8 cellular contexts compared by ENCODE assay signal in the genomic region with DNA sequence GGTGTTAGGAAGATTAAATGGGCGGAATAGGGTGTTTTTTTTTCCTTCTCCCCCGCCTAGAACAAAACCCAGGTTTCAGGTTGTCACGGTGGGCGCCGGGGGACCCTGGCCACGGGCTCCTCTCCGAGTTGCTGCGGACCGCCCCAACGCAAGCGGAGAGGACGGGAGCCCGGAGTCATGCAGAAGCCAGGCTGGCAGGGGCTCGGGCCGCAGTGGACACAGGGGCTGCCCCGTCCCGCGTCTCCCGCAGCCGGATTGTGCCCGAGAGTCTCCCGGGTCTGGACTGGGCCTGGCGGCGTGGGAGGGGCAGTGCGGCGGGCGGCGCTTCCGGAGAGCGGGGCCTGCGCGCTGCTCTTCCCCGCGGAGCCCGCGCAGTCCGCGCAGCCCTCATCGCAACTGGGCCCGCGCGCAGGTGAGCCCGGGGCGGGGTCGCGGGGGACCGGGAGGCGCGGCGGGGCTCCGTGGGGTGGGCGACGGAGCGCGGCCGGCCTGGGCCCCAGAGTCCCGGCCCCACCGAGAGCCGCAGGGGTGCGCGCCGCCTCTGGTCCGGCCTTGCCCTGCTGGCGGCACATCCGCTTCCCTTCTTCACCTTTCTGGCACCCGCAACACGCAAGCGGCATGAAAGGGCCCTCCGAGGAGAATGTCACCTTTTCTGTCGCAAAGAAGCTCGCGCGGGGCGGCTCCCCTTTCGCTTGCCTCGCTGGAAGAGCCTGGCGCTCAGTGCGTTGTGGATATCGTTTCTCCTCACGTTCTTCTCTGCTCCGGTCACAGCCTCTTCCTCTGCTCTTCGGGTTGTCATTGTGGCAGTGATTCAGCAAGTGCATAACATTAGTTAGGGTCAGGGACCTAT. TPM values are rescaled to one million over a fixed set of nuclear protein-coding genes. Genes with fewer than 3 reads are reported as not detected.
DNase-seq lines count a peak whose midpoint lies in the region; ATAC-seq and TF ChIP-seq lines count a peak whose summit lies in the region.

A gene with protein sequence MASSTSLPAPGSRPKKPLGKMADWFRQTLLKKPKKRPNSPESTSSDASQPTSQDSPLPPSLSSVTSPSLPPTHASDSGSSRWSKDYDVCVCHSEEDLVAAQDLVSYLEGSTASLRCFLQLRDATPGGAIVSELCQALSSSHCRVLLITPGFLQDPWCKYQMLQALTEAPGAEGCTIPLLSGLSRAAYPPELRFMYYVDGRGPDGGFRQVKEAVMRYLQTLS (plus strand): TSS at position 352 of the 850 bp plus-strand sequence. CDS start 7,802 bp downstream, outside the sequence.

- no peaks in the 10 kb centered on the region for H3K36me3 ChIP-seq in esophagus (ENCODE audit: control insufficient read depth in 2 of 2, insufficient read depth in 2 of 2, low read length in 1 of 2)
- peaks cover 0 to 2% of the 10 kb centered on the region in 2 donors for H3K36me3 ChIP-seq in mucosa of rectum (ENCODE audit: control insufficient read depth in 2 of 2, insufficient read depth in 2 of 2, low read length in 2 of 2)
- H3K36me3 ChIP-seq in stomach = peaks cover 0 to 14% (median 10%) of the 10 kb centered on the region in 4 donors

- H3K27ac Mint-ChIP-seq in CD14-positive monocyte = peak within 1 kb of the TSS; percentile 98 to 99 (median 99)
- H3K27ac Mint-ChIP-seq in activated T-cell treated with anti-CD3 and anti-CD28 coated beads, Interleukin-2, amount 50 U/mL, for 72 hours = peak within 1 kb of the TSS; percentile 97

- H3K27ac ChIP-seq in esophagus (ENCODE audit: low read depth in 2 of 2, low read length in 1 of 2) (peak within 1 kb of the TSS; percentile 91 to 93), mucosa of rectum (ENCODE audit: low read depth in 2 of 2, low read length in 2 of 2) (peak within 1 kb of the TSS; percentile 80 to 89), stomach (peak within 1 kb of the TSS; percentile 90 to 100 (median 91))

- H3K27me3 ChIP-seq in esophagus (ENCODE audit: control insufficient read depth in 1 of 2, insufficient read depth in 2 of 2, low read length in 2 of 2) (no peaks in the 10 kb centered on the region), mucosa of rectum (ENCODE audit: control insufficient read depth in 2 of 2, insufficient read depth in 2 of 2, low read length in 2 of 2) (no peaks in the 10 kb centered on the region), stomach (no peaks in the 10 kb centered on the region)

- H3K9me3 Mint-ChIP-seq in CD14-positive monocyte = peaks cover 0 to 2% (median 0%) of the 10 kb centered on the region in 7 donors
- no peaks in the 10 kb centered on the region for H3K9me3 Mint-ChIP-seq in activated T-cell treated with anti-CD3 and anti-CD28 coated beads, Interleukin-2, amount 50 U/mL, for 72 hours

- H3K4me1 ChIP-seq in esophagus (ENCODE audit: control insufficient read depth in 2 of 2, insufficient read depth in 2 of 2, low read length in 1 of 2) (peaks cover 3% of the 10 kb centered on the region in 2 donors), mucosa of rectum (ENCODE audit: control insufficient read depth in 2 of 2, insufficient read depth in 2 of 2, low read length in 2 of 2) (peaks cover 14 to 16% of the 10 kb centered on the region in 2 donors), stomach (peaks cover 8 to 47% (median 24%) of the 10 kb centered on the region in 4 donors)

- H3K9me3 ChIP-seq in esophagus (ENCODE audit: control insufficient read depth in 2 of 2, insufficient read depth in 1 of 2, low read depth in 1 of 2, low read length in 1 of 2) (no peaks in the 10 kb centered on the region), mucosa of rectum (ENCODE audit: control insufficient read depth in 2 of 2, low read length in 2 of 2) (no peaks in the 10 kb centered on the region), stomach (no peaks in the 10 kb centered on the region)

- intact Hi-C loops in CD14-positive monocyte (cut with micrococcal nuclease) (no loop called here), stomach (cut with DNase I; ENCODE audit: low total_unique reads) (no loop called here)

- H3K4me3 ChIP-seq in esophagus (ENCODE audit: low read depth in 1 of 2, low read length in 2 of 2) = peak within 1 kb of the TSS; percentile 68 to 84
- H3K4me3 ChIP-seq in mucosa of rectum (ENCODE audit: low read length in 2 of 2) = peak within 1 kb of the TSS; percentile 83 to 92
- peak within 1 kb of the TSS; percentile 69 to 88 (median 80) for H3K4me3 ChIP-seq in stomach

- ATAC-seq in GM19372 (IDR thresholded peaks at IDR 0.05; ENCODE audit: low read depth, unreplicated experiment) (peak; percentile 58), HG03521 (IDR thresholded peaks at IDR 0.05; ENCODE audit: unreplicated experiment) (peak; percentile 57)
- peak; percentile 76 to 82 for ATAC-seq in activated T-cell treated with anti-CD3 and anti-CD28 coated beads, Interleukin-2, amount 50 U/mL, for 72 hours (replicated peaks in 1 of 2)

- TF ChIP-seq CTCF in CD14-positive monocyte (IDR thresholded peaks at IDR 0.05) (no peak), stomach (IDR thresholded peaks at IDR 0.05) (peak in 3 of 7 experiments; percentile 4 to 41 (median 11))

- H3K9ac ChIP-seq in mucosa of rectum (ENCODE audit: low read depth in 1 of 2, low read length in 2 of 2) = peak within 1 kb of the TSS; percentile 79 to 84

- peaks cover 16 to 20% of the 10 kb centered on the region in 2 donors for H3K36me3 Mint-ChIP-seq in CD14-positive monocyte
- peaks cover 5 to 6% of the 10 kb centered on the region in 2 donors for H3K36me3 Mint-ChIP-seq in activated T-cell treated with anti-CD3 and anti-CD28 coated beads, Interleukin-2, amount 50 U/mL, for 72 hours (ENCODE audit: insufficient read depth in 2 of 2)

- H3K4me1 Mint-ChIP-seq in CD14-positive monocyte = peaks cover 57% of the 10 kb centered on the region
- peaks cover 52% of the 10 kb centered on the region for H3K4me1 Mint-ChIP-seq in activated T-cell treated with anti-CD3 and anti-CD28 coated beads, Interleukin-2, amount 50 U/mL, for 72 hours (ENCODE audit: low read depth)

- peak within 1 kb of the TSS; percentile 97 for H3K4me3 Mint-ChIP-seq in CD14-positive monocyte
- H3K4me3 Mint-ChIP-seq in activated T-cell treated with anti-CD3 and anti-CD28 coated beads, Interleukin-2, amount 50 U/mL, for 72 hours = peak within 1 kb of the TSS; percentile 97 to 98

- DNase-seq in CD14-positive monocyte (ENCODE audit: low spot score) (peak; percentile 77), stomach (peak; percentile 73)
- peak; percentile 73 to 74 for DNase-seq in activated T-cell treated with anti-CD3 and anti-CD28 coated beads, Interleukin-2, amount 50 U/mL, for 72 hours

- no peak for TF ChIP-seq EP300 in stomach (IDR thresholded peaks at IDR 0.05)

- H3K27me3 Mint-ChIP-seq in CD14-positive monocyte (ENCODE audit: low read depth in 3 of 3) = peaks cover 0 to 2% (median 2%) of the 10 kb centered on the region in 3 donors
- H3K27me3 Mint-ChIP-seq in activated T-cell treated with anti-CD3 and anti-CD28 coated beads, Interleukin-2, amount 50 U/mL, for 72 hours (ENCODE audit: low read depth) = peaks cover 8% of the 10 kb centered on the region

- no peak for TF ChIP-seq POLR2A in stomach (IDR thresholded peaks at IDR 0.05)

- 1% methylated on average over 63 to 82 of the region's 82 CpGs for WGBS in esophagus, 2 donors
- 0 to 1% (median 0%) methylated on average over 19 to 82 of the region's 82 CpGs for WGBS in stomach, 5 donors

TF ChIP-seq in PFSK-1, 5 proteins besides CTCF, POLR2A, EP300 and RAD21:
- TF ChIP-seq SIN3A (IDR thresholded peaks at IDR 0.05; ENCODE audit: borderline replicate concordance, insufficient read depth, low read length) (0 out of 2 replicates have a peak, but pooled peaks have one; percentile 14), TAF1 (IDR thresholded peaks at IDR 0.05; ENCODE audit: borderline replicate concordance, insufficient read depth, low read length) (peak; percentile 73; the same call in 1 of the 2 replicates), FOXP2 (optimal IDR thresholded peaks at IDR 0.05; ENCODE audit: borderline replicate concordance, extremely low read depth, extremely low read length, insufficient read depth) (no peak), POLR2AphosphoS5 (IDR thresholded peaks at IDR 0.05; ENCODE audit: low read depth, low read length) (peak; percentile 70)
- TF ChIP-seq, protein P1, sequence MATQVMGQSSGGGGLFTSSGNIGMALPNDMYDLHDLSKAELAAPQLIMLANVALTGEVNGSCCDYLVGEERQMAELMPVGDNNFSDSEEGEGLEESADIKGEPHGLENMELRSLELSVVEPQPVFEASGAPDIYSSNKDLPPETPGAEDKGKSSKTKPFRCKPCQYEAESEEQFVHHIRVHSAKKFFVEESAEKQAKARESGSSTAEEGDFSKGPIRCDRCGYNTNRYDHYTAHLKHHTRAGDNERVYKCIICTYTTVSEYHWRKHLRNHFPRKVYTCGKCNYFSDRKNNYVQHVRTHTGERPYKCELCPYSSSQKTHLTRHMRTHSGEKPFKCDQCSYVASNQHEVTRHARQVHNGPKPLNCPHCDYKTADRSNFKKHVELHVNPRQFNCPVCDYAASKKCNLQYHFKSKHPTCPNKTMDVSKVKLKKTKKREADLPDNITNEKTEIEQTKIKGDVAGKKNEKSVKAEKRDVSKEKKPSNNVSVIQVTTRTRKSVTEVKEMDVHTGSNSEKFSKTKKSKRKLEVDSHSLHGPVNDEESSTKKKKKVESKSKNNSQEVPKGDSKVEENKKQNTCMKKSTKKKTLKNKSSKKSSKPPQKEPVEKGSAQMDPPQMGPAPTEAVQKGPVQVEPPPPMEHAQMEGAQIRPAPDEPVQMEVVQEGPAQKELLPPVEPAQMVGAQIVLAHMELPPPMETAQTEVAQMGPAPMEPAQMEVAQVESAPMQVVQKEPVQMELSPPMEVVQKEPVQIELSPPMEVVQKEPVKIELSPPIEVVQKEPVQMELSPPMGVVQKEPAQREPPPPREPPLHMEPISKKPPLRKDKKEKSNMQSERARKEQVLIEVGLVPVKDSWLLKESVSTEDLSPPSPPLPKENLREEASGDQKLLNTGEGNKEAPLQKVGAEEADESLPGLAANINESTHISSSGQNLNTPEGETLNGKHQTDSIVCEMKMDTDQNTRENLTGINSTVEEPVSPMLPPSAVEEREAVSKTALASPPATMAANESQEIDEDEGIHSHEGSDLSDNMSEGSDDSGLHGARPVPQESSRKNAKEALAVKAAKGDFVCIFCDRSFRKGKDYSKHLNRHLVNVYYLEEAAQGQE (IDR thresholded peaks at IDR 0.05; ENCODE audit: insufficient read depth in 1 of 2, low read depth in 2 of 2, low read length in 2 of 2) = no peak; a peak in 1 of 4 replicates

RNA-seq across cellular contexts. Expression of the gene that starts here (rescaled TPM):
- polyA plus RNA-seq in CD14-positive monocyte (10 to 100 TPM in 1 of 2 donors, 1 to 10 TPM in 1; 7.0 to 13.8 TPM), esophagus (1 to 10 TPM; 2.8 to 4.1 TPM), stomach (1 to 10 TPM; 3.7 to 6.6 (median 5.2) TPM)
- polyA plus RNA-seq in PFSK-1 (2012; ENCODE audit: insufficient read length, low read depth) = 6.2 TPM
- 10 to 100 TPM; 14.0 to 15.2 TPM for total RNA-seq in activated T-cell treated with anti-CD3 and anti-CD28 coated beads, Interleukin-2, amount 50 U/mL, for 72 hours
- total RNA-seq in stomach = 10 to 100 TPM in 3 of 5 donors, 1 to 10 TPM in 2; 5.1 to 86.2 (median 15.6) TPM

Comparison
In these comparisons a context has a peak if more than half of its experiments do, and no peak if none do; other contexts are left out.
1. Peak in every context shown above with its lines: DNase-seq, ATAC-seq, H3K4me3 ChIP-seq and H3K27ac ChIP-seq.